In genomic region chr11:36131719-36132349, GRCh38 we compare ENCODE assay signal across 8 cellular contexts.
A peak's percentile ranks its signal among the peaks of the same experiment; 100 is the strongest.
DNase-seq lines count a peak whose midpoint lies in the region; ATAC-seq and TF ChIP-seq lines count a peak whose summit lies in the region.

No MANE protein-coding gene starts in this region.

- H3K27me3 ChIP-seq in right atrium auricular region, result no peaks in the 10 kb centered on the region
- H3K27me3 ChIP-seq in spleen (replicated peaks in 1 of 7), result peaks cover 0 to 32% (median 0%) of the 10 kb centered on the region in 7 donors

- H3K27ac ChIP-seq in right atrium auricular region, result peak overlapping the region in 1 of 2 donors; percentile 23
- H3K27ac ChIP-seq in spleen, result peak overlapping the region in 5 of 8 donors; percentile 13 to 25 (median 22)

- H3K36me3 ChIP-seq in right atrium auricular region, result no peaks in the 10 kb centered on the region
- no peaks in the 10 kb centered on the region for H3K36me3 ChIP-seq in spleen

- DNase-seq in Daoy (ENCODE audit: low read depth) (peak; percentile 39), amniotic epithelial cell (ENCODE audit: low read depth) (peak; percentile 34), right atrium auricular region (ENCODE audit: low spot score) (no peak), spleen (no peak)
- no peak for DNase-seq in stimulated activated CD4-positive, alpha-beta T cell treated with anti-CD3 and anti-CD28 coated beads, Interleukin-4, amount 100 ng/mL, for 1 hour

- H3K9me3 ChIP-seq in right atrium auricular region (no peaks in the 10 kb centered on the region), spleen (no peaks in the 10 kb centered on the region)

- no peak for TF ChIP-seq POLR2A in spleen (IDR thresholded peaks at IDR 0.05)

- TF ChIP-seq CTCF in LNCAP (IDR thresholded peaks at IDR 0.05), result peak; percentile 51
- TF ChIP-seq CTCF in right atrium auricular region (IDR thresholded peaks at IDR 0.05), result peak; percentile 41 to 85
- peak in 9 of 11 experiments; percentile 12 to 70 (median 52) for TF ChIP-seq CTCF in spleen (IDR thresholded peaks at IDR 0.05 in 8 of 11, conservative IDR thresholded peaks at IDR 0.05 in 3 of 11)

- H3K4me1 ChIP-seq in right atrium auricular region (no peaks in the 10 kb centered on the region), spleen (peaks cover 0 to 3% (median 0%) of the 10 kb centered on the region in 6 donors)

- ATAC-seq in GM19035 (IDR thresholded peaks at IDR 0.05; ENCODE audit: unreplicated experiment), result no peak
- ATAC-seq in GM18861 (IDR thresholded peaks at IDR 0.05; ENCODE audit: unreplicated experiment), result no peak

- WGBS in spleen, 5 donors, result 46 to 62% (median 50%) methylated on average over 8 of the region's 8 CpGs

- H3K4me3 ChIP-seq in right atrium auricular region, result no peak overlapping the region
- H3K4me3 ChIP-seq in spleen, result no peak overlapping the region

- intact Hi-C loops in spleen (cut with DNase I; ENCODE audit: low total_unique reads), result loop anchor here (10.0 kb wide), 1 partner anchor 307 kb away; no protein-coding TSS in a partner anchor

Comparison
In these comparisons a context has a peak if more than half of its experiments do, and no peak if none do; other contexts are left out.
1. DNase-seq: peak in Daoy (single experiment) and amniotic epithelial cell (single experiment); none in right atrium auricular region (single experiment), spleen (single experiment) and stimulated activated CD4-positive, alpha-beta T cell treated with anti-CD3 and anti-CD28 coated beads, Interleukin-4, amount 100 ng/mL, for 1 hour (single experiment).
2. Peak in every context shown above with its lines, with median percentiles within 50 percentile points of each other: CTCF ChIP-seq.